8 cellular contexts compared by ENCODE assay signal in the genomic region with DNA sequence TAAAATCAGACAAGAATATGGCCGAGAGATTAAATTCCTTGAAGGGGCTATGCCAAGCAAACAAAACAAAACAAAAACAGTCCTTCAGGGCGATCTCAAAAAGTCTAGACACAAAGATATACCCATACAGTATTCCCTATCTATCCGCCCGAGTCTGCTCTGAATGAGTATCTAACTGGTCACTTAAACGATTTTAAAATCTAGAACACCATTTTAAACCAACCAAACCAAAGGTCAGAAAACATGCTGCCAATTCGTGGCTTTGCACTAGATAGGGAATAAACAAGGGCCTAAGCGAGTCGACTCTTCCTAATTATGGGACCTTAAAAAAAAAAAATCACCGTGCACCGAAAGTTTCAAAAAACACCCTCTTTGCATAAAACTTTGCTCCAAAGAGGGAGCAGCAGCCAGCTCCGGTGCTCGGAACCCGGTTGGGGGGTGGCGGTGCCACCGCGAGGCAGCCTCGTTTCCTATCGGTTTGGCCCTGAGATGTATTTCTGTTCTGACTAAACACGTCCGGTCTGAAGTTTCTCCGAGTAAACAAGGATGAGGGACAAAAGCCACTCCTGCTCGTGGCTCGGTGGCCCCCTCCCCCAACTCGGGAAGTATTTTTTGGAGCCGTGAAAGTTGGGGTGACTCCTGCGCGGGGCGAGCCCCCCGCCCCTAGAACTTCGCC. TPM values are rescaled to one million over a fixed set of nuclear protein-coding genes. Genes with fewer than 3 reads are reported as not detected.
DNase-seq lines count a peak whose midpoint lies in the region; ATAC-seq lines count a peak whose summit lies in the region.

No MANE protein-coding gene starts in this region.

- peaks cover 30% of the 10 kb centered on the region for H3K4me1 ChIP-seq in mononuclear cell (ENCODE audit: insufficient read depth, low read length)

- no peaks in the 10 kb centered on the region for H3K27me3 ChIP-seq in H7 (ENCODE audit: control insufficient read depth, insufficient read depth, low read length)
- no peaks in the 10 kb centered on the region for H3K27me3 ChIP-seq in mononuclear cell (ENCODE audit: insufficient read depth, low read length)

- no peaks in the 10 kb centered on the region for H3K9me3 Mint-ChIP-seq in effector memory CD8-positive, alpha-beta T cell

- no peaks in the 10 kb centered on the region for H3K27me3 Mint-ChIP-seq in effector memory CD8-positive, alpha-beta T cell

- peaks cover 27 to 35% of the 10 kb centered on the region in 2 donors for H3K4me1 Mint-ChIP-seq in effector memory CD8-positive, alpha-beta T cell (ENCODE audit: low read depth in 2 of 2)

- H3K36me3 ChIP-seq in H7 (replicated peaks; ENCODE audit: control insufficient read depth, insufficient read depth, low read length): peaks cover 13% of the 10 kb centered on the region

- H3K9me3 ChIP-seq in mononuclear cell (ENCODE audit: low read depth, low read length): no peaks in the 10 kb centered on the region

- H3K27ac Mint-ChIP-seq in effector memory CD8-positive, alpha-beta T cell: peak overlapping the region; percentile 95 to 98

- peaks cover 59% of the 10 kb centered on the region for H3K36me3 Mint-ChIP-seq in effector memory CD8-positive, alpha-beta T cell (ENCODE audit: insufficient read depth)

- H3K4me3 Mint-ChIP-seq in effector memory CD8-positive, alpha-beta T cell: peak overlapping the region; percentile 87

- peak; percentile 33 for DNase-seq in GM04504 (ENCODE audit: low read depth)
- no peak for DNase-seq in H7
- peak; percentile 63 for DNase-seq in NCI-H146 (lab: John Stamatoyannopoulos, UW)
- peak; percentile 89 for DNase-seq in activated CD8-positive, alpha-beta memory T cell treated with anti-CD3 and anti-CD28 coated beads for 24 hours
- DNase-seq in effector memory CD8-positive, alpha-beta T cell: peak; percentile 55 to 58 (median 56)
- DNase-seq in stimulated activated CD8-positive, alpha-beta memory T cell treated with anti-CD3 and anti-CD28 coated beads, Interleukin-15, amount 100 ng/mL, for 4 hours (ENCODE audit: low read depth in 2 of 2): peak; percentile 45 to 49
- no peak for DNase-seq in MV-4-11 (lab: John Stamatoyannopoulos, UW)

- peak overlapping the region; percentile 76 for H3K4me3 ChIP-seq in H7 (ENCODE audit: insufficient read depth, low read depth, low read length)
- peak overlapping the region; percentile 59 for H3K4me3 ChIP-seq in mononuclear cell (ENCODE audit: low read length)

- ATAC-seq in effector memory CD8-positive, alpha-beta T cell (replicated peaks): peak; percentile 26

RNA-seq across cellular contexts. Expression of a gene that starts 1.8 kb away (rescaled TPM):
- 507 and 508 TPM in 2 replicates for total RNA-seq in H7 (2014; rRNA removed; shearing (Covaris generic))
- total RNA-seq in mononuclear cell: 313 TPM

RNA-seq across cellular contexts. Expression of a gene that starts 41.7 kb away (rescaled TPM):
- not detected in 2 replicates for total RNA-seq in H7 (2014; rRNA removed; shearing (Covaris generic))
- total RNA-seq in mononuclear cell: not detected

Comparison
In these comparisons a context has a peak if more than half of its experiments do, and no peak if none do; other contexts are left out.
1. DNase-seq: peak in GM04504 (single experiment), NCI-H146 (single experiment), activated CD8-positive, alpha-beta memory T cell treated with anti-CD3 and anti-CD28 coated beads for 24 hours (single experiment), effector memory CD8-positive, alpha-beta T cell (3 of 3) and stimulated activated CD8-positive, alpha-beta memory T cell treated with anti-CD3 and anti-CD28 coated beads, Interleukin-15, amount 100 ng/mL, for 4 hours (2 of 2); none in H7 (single experiment) and MV-4-11 (single experiment).